ENCODE assay signal across 11 cellular contexts in genomic region chr1:235511470-235512240, GRCh38. TPM values are rescaled to one million over a fixed set of nuclear protein-coding genes. Genes with fewer than 3 reads are reported as not detected.
DNase-seq lines count a peak whose midpoint lies in the region; ATAC-seq and TF ChIP-seq lines count a peak whose summit lies in the region.
"Had no signal": no experiment of that assay in that cellular context is flagged by ENCODE, and none has a peak within 500 bp of the region (broad histone marks: within the 10 kb centered on the region; RNA-seq: fewer than 3 reads in every experiment).

No MANE protein-coding gene starts in this region.

- H3K4me3 ChIP-seq in AG09309 (ENCODE audit: control insufficient read depth, low read depth, low read length) = no peak overlapping the region
- H3K4me3 ChIP-seq in fibroblast of mammary gland (ENCODE audit: control insufficient read depth, low read depth, low read length) = no peak overlapping the region
- H3K4me3 ChIP-seq in coronary artery = no peak overlapping the region
- no peak overlapping the region for H3K4me3 ChIP-seq in naive thymus-derived CD4-positive, alpha-beta T cell (ENCODE audit: low read length)
- H3K4me3 ChIP-seq: SJSA1 had no signal

- DNase-seq in AG09309 (ENCODE audit: low read depth) (no peak), SK-MEL-5 (ENCODE audit: low read depth, low spot score) (peak; percentile 41), fibroblast of mammary gland (ENCODE audit: low read depth) (peak; percentile 49), HK-2 (ENCODE audit: unreplicated experiment) (no peak), coronary artery (ENCODE audit: low spot score) (no peak)
- DNase-seq in naive thymus-derived CD4-positive, alpha-beta T cell = no peak
- DNase-seq: amniotic stem cell; stimulated activated naive B cell treated with anti-CD40 and anti-IgM and Interleukin-4, amounts not matched to agents 10 μg/mL and 1 μg/mL and 100 μg/mL, for 72 hours had no signal

- no peaks in the 10 kb centered on the region for H3K4me1 ChIP-seq in naive thymus-derived CD4-positive, alpha-beta T cell (ENCODE audit: control insufficient read depth in 2 of 2, insufficient read depth in 2 of 2, low read length in 2 of 2)
- H3K4me1 ChIP-seq: SJSA1 had no signal

- in situ Hi-C loops in SK-MEL-5 (cut with HindIII; ENCODE audit: low pct_unique_long_range_greater_than_20kb, low sequenced_read_pairs) = no loop called here

- peaks cover 0 to 10% (median 0%) of the 10 kb centered on the region in 7 donors for H3K4me1 Mint-ChIP-seq in naive thymus-derived CD4-positive, alpha-beta T cell

- peaks cover 0 to 27% (median 3%) of the 10 kb centered on the region in 5 donors for H3K27me3 Mint-ChIP-seq in naive thymus-derived CD4-positive, alpha-beta T cell

- CTCF ChIA-PET in naive thymus-derived CD4-positive, alpha-beta T cell (lab: Charles Lee) = interaction anchor here (1.3 to 1.6 kb wide), 2 partner anchors 270 to 272 kb away, joined by 3 to 4 read pairs; no protein-coding TSS in a partner anchor

- no peaks in the 10 kb centered on the region for H3K36me3 ChIP-seq in naive thymus-derived CD4-positive, alpha-beta T cell (ENCODE audit: control insufficient read depth in 2 of 3, insufficient read depth in 3 of 3, low read length in 3 of 3)
- H3K36me3 ChIP-seq: SJSA1 had no signal

- intact Hi-C loops in naive thymus-derived CD4-positive, alpha-beta T cell (cut with micrococcal nuclease) = no loop called here

- no peaks in the 10 kb centered on the region for H3K27me3 ChIP-seq in naive thymus-derived CD4-positive, alpha-beta T cell (ENCODE audit: control insufficient read depth in 2 of 2, insufficient read depth in 2 of 2, low read length in 2 of 2)
- H3K27me3 ChIP-seq: SJSA1 had no signal

- no peak for ATAC-seq in naive thymus-derived CD4-positive, alpha-beta T cell
- no peak for ATAC-seq in GM19455 (IDR thresholded peaks at IDR 0.05; ENCODE audit: unreplicated experiment)
- ATAC-seq: stimulated activated naive B cell treated with anti-CD40 and anti-IgM and Interleukin-4, amounts not matched to agents 10 μg/mL and 1 μg/mL and 100 μg/mL, for 72 hours had no signal

- no peaks in the 10 kb centered on the region for H3K36me3 Mint-ChIP-seq in naive thymus-derived CD4-positive, alpha-beta T cell
- H3K36me3 Mint-ChIP-seq: stimulated activated naive B cell treated with anti-CD40 and anti-IgM and Interleukin-4, amounts not matched to agents 10 μg/mL and 1 μg/mL and 100 μg/mL, for 72 hours had no signal

- H3K9me3 Mint-ChIP-seq in naive thymus-derived CD4-positive, alpha-beta T cell = no peaks in the 10 kb centered on the region
- H3K9me3 Mint-ChIP-seq: stimulated activated naive B cell treated with anti-CD40 and anti-IgM and Interleukin-4, amounts not matched to agents 10 μg/mL and 1 μg/mL and 100 μg/mL, for 72 hours had no signal

- POLR2A ChIA-PET in naive thymus-derived CD4-positive, alpha-beta T cell (lab: Charles Lee) = interaction anchor here (0.6 kb wide), 1 partner anchor 270 kb away, joined by 3 read pairs; no protein-coding TSS in a partner anchor

- H3K27ac ChIP-seq in coronary artery = no peak overlapping the region
- no peak overlapping the region for H3K27ac ChIP-seq in naive thymus-derived CD4-positive, alpha-beta T cell (ENCODE audit: low read depth, low read length)
- H3K27ac ChIP-seq: SJSA1 had no signal

- peak; percentile 34 for TF ChIP-seq CTCF in AG09309 (IDR thresholded peaks at IDR 0.05; ENCODE audit: control insufficient read depth, insufficient read depth, low read depth, low read length, missing control alignments)
- TF ChIP-seq CTCF in GM12874 (IDR thresholded peaks at IDR 0.05; ENCODE audit: insufficient read depth, low read depth, low read length) = peak; percentile 4; the same call in 1 of the 2 replicates
- peak; percentile 4 for TF ChIP-seq CTCF in fibroblast of mammary gland (conservative IDR thresholded peaks at IDR 0.05; ENCODE audit: control insufficient read depth, insufficient read depth, low read depth, low read length)
- no peak for TF ChIP-seq CTCF in coronary artery (IDR thresholded peaks at IDR 0.05)

- no peaks in the 10 kb centered on the region for H3K9me3 ChIP-seq in naive thymus-derived CD4-positive, alpha-beta T cell (ENCODE audit: control insufficient read depth in 2 of 3, low read length in 3 of 3)
- H3K9me3 ChIP-seq: SJSA1 had no signal

- peak overlapping the region in 1 of 9 donors; percentile 3 for H3K27ac Mint-ChIP-seq in naive thymus-derived CD4-positive, alpha-beta T cell
- H3K27ac Mint-ChIP-seq: stimulated activated naive B cell treated with anti-CD40 and anti-IgM and Interleukin-4, amounts not matched to agents 10 μg/mL and 1 μg/mL and 100 μg/mL, for 72 hours had no signal

- H3K4me3 Mint-ChIP-seq in naive thymus-derived CD4-positive, alpha-beta T cell = no peak overlapping the region
- H3K4me3 Mint-ChIP-seq: stimulated activated naive B cell treated with anti-CD40 and anti-IgM and Interleukin-4, amounts not matched to agents 10 μg/mL and 1 μg/mL and 100 μg/mL, for 72 hours had no signal

RNA-seq across cellular contexts. Expression of gene B3GALNT2, which starts 7.4 kb away (rescaled TPM):
- 28.4 and 33.1 TPM in 2 replicates for total RNA-seq in SK-MEL-5 (2014; rRNA removed; shearing (Covaris generic))
- polyA plus RNA-seq in SK-MEL-5 (2015; cell fraction: cytosol; rRNA removed) = 18.9 and 22.0 TPM in 2 replicates
- 21.5 and 30.2 TPM in 2 replicates for polyA plus RNA-seq in SK-MEL-5 (2015; cell fraction: nucleus; rRNA removed)
- total RNA-seq in naive thymus-derived CD4-positive, alpha-beta T cell = 10 to 100 TPM in 1 of 5 experiments, 1 to 10 TPM in 4; 5.3 to 10.1 (median 8.9) TPM
- 1 to 10 TPM; 4.3 to 6.0 TPM for polyA plus RNA-seq in naive thymus-derived CD4-positive, alpha-beta T cell

Comparison
In these comparisons a context has a peak if more than half of its experiments do, and no peak if none do; other contexts are left out.
1. DNase-seq: peak in SK-MEL-5 (single experiment) and fibroblast of mammary gland (single experiment); none in AG09309 (single experiment), HK-2 (single experiment), coronary artery (single experiment) and naive thymus-derived CD4-positive, alpha-beta T cell (0 of 9).